ENCODE assay signal across 8 cellular contexts in genomic region chr2:202269585-202269984, GRCh38. TPM values are rescaled to one million over a fixed set of nuclear protein-coding genes. Genes with fewer than 3 reads are reported as not detected.
DNase-seq lines count a peak whose midpoint lies in the region; ATAC-seq and TF ChIP-seq lines count a peak whose summit lies in the region.

No MANE protein-coding gene starts in this region.

- peak overlapping the region; percentile 81 for H3K4me3 Mint-ChIP-seq in stimulated activated naive CD8-positive, alpha-beta T cell treated with anti-CD3 and anti-CD28 coated beads, Interleukin-15, Interleukin-2, amounts not matched to agents 100 ng/mL and 50 ng/mL, for 24 hours

- H3K27ac Mint-ChIP-seq in stimulated activated naive CD8-positive, alpha-beta T cell treated with anti-CD3 and anti-CD28 coated beads, Interleukin-15, Interleukin-2, amounts not matched to agents 100 ng/mL and 50 ng/mL, for 24 hours, result peak overlapping the region; percentile 58

- peak overlapping the region; percentile 33 for H3K27ac ChIP-seq in RWPE1

- peaks cover 18% of the 10 kb centered on the region for H3K36me3 Mint-ChIP-seq in stimulated activated naive CD8-positive, alpha-beta T cell treated with anti-CD3 and anti-CD28 coated beads, Interleukin-15, Interleukin-2, amounts not matched to agents 100 ng/mL and 50 ng/mL, for 24 hours (ENCODE audit: low read depth)

- TF ChIP-seq CTCF in RWPE1 (conservative IDR thresholded peaks at IDR 0.05; ENCODE audit: low read depth), result no peak

- CTCF ChIA-PET in RWPE1 (lab: Yijun Ruan, JAX), result interaction anchor here (0.6 to 1.3 kb wide), 3 partner anchors 10 to 867 kb away, joined by 3 to 4 read pairs (median 3); no protein-coding TSS in a partner anchor

- no peaks in the 10 kb centered on the region for H3K27me3 Mint-ChIP-seq in stimulated activated naive CD8-positive, alpha-beta T cell treated with anti-CD3 and anti-CD28 coated beads, Interleukin-15, Interleukin-2, amounts not matched to agents 100 ng/mL and 50 ng/mL, for 24 hours

- H3K9me3 Mint-ChIP-seq in stimulated activated naive CD8-positive, alpha-beta T cell treated with anti-CD3 and anti-CD28 coated beads, Interleukin-15, Interleukin-2, amounts not matched to agents 100 ng/mL and 50 ng/mL, for 24 hours, result no peaks in the 10 kb centered on the region

- peaks cover 47% of the 10 kb centered on the region for H3K4me1 Mint-ChIP-seq in stimulated activated naive CD8-positive, alpha-beta T cell treated with anti-CD3 and anti-CD28 coated beads, Interleukin-15, Interleukin-2, amounts not matched to agents 100 ng/mL and 50 ng/mL, for 24 hours (ENCODE audit: low read depth)

- no peak for DNase-seq in stimulated activated naive CD8-positive, alpha-beta T cell treated with anti-CD3 and anti-CD28 coated beads, Interleukin-15, Interleukin-2, amounts not matched to agents 100 U/mL and 50 U/mL, for 24 hours
- DNase-seq in RWPE1 (ENCODE audit: low spot score), result no peak
- DNase-seq in central memory CD4-positive, alpha-beta T cell, result peak; percentile 49
- DNase-seq in cerebellum (ENCODE audit: low spot score), result no peak
- no peak for DNase-seq in HuH-7 (ENCODE audit: low spot score)

- POLR2A ChIA-PET in RWPE1 (lab: Yijun Ruan, JAX; ENCODE audit: low non-redundant PET), result no interaction called here

- no peak for ATAC-seq in stimulated activated naive CD8-positive, alpha-beta T cell treated with anti-CD3 and anti-CD28 coated beads, Interleukin-15, Interleukin-2, amounts not matched to agents 100 U/mL and 50 U/mL, for 24 hours
- ATAC-seq in HG02840 (IDR thresholded peaks at IDR 0.05; ENCODE audit: low FRiP score, unreplicated experiment) (no peak), GM21737 (IDR thresholded peaks at IDR 0.05; ENCODE audit: unreplicated experiment) (no peak)

RNA-seq across cellular contexts. Expression of gene NOP58, which starts 4.0 kb away (rescaled TPM):
- 66.8 TPM for total RNA-seq in cerebellum

RNA-seq across cellular contexts. Expression of gene SUMO1, which starts 31.2 kb away (rescaled TPM):
- 90.1 TPM for total RNA-seq in cerebellum
